ENCODE assay signal across 21 cellular contexts in the genomic region with DNA sequence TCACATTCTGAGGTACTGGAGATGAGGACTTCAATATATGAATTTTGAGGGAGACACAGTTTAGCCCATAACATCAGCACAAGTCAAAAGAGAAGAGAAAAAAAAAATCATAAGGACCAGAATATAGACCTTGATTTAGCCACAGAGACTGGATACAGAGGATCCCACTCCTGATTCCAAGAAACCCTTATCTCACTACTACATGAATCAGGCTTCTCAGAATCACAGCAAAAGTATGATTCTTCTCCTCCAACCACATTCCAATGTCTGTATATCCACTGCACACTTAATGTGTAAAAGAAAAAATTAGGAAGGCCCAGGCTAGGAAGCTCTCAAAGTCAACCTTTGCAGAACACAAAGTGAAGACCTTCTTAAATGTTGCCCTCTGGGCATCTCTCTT.
"Had no signal": no experiment of that assay in that cellular context is flagged by ENCODE, and none has a peak within 500 bp of the region (broad histone marks: within the 10 kb centered on the region; RNA-seq: fewer than 3 reads in every experiment).

No MANE protein-coding gene starts in this region.

- H3K27ac ChIP-seq: coronary artery, dorsolateral prefrontal cortex, foreskin keratinocyte, hepatocyte, lower lobe of right lung had no signal

- DNase-seq: dermis blood vessel endothelial cell; dorsolateral prefrontal cortex; effector CD4-positive, alpha-beta T cell; effector memory CD4-positive, alpha-beta T cell; foreskin keratinocyte; hypothalamus; immature natural killer cell; islet precursor cell; kidney; kidney glomerular epithelial cell; left colon; left ventricle myocardium superior; lower lobe of right lung; mesenchymal stem cell; mucosa of descending colon had no signal

- H3K36me3 ChIP-seq: esophagus muscularis mucosa, gastroesophageal sphincter, heart left ventricle, lower lobe of right lung had no signal

- H3K4me1 ChIP-seq: foreskin keratinocyte had no signal

- ATAC-seq: foreskin keratinocyte, gastroesophageal sphincter, left colon, left lobe of liver, lower lobe of right lung, mucosa of descending colon had no signal

- H3K27me3 ChIP-seq: dorsolateral prefrontal cortex, esophagus muscularis mucosa, foreskin keratinocyte, gastroesophageal sphincter, heart left ventricle, hepatocyte had no signal

- H3K9me3 ChIP-seq: esophagus muscularis mucosa, gastroesophageal sphincter, lower lobe of right lung, mucosa of descending colon had no signal

- H3K4me3 ChIP-seq: coronary artery, dorsolateral prefrontal cortex, esophagus muscularis mucosa, gastroesophageal sphincter, heart left ventricle, hepatocyte, lower lobe of right lung, mucosa of descending colon had no signal
